In genomic region chr14:91453744-91454143, GRCh38 we compare ENCODE assay signal across 1 cellular context.
A peak's percentile ranks its signal among the peaks of the same experiment; 100 is the strongest.
TF ChIP-seq lines count a peak whose summit lies in the region.

No MANE protein-coding gene starts in this region.

TF ChIP-seq in H1, 55 proteins besides CTCF, POLR2A, EP300 and RAD21:
- no peak for TF ChIP-seq SP4 (IDR thresholded peaks at IDR 0.05; ENCODE audit: low read length)
- no peak for TF ChIP-seq CREB1 (IDR thresholded peaks at IDR 0.05)
- no peak for TF ChIP-seq POU5F1 (IDR thresholded peaks at IDR 0.05; ENCODE audit: low read depth, low read length)
- TF ChIP-seq SIN3A (conservative IDR thresholded peaks at IDR 0.05 in 1 of 2, IDR thresholded peaks at IDR 0.05 in 1 of 2; ENCODE audit: low read depth in 1 of 2, low read length in 2 of 2): no peak
- peak; percentile 78 for TF ChIP-seq POLR2AphosphoS5 (IDR thresholded peaks at IDR 0.05; ENCODE audit: low read depth, low read length)
- TF ChIP-seq SUZ12 (IDR thresholded peaks at IDR 0.05; ENCODE audit: low read length): no peak
- no peak for TF ChIP-seq TAF7 (optimal IDR thresholded peaks at IDR 0.05; ENCODE audit: borderline replicate concordance, low read depth, low read length)
- no peak for TF ChIP-seq HDAC6 (IDR thresholded peaks at IDR 0.05; ENCODE audit: low read depth, low read length)
